Comparison of ENCODE assay signal across 1 cellular context in the genomic region with DNA sequence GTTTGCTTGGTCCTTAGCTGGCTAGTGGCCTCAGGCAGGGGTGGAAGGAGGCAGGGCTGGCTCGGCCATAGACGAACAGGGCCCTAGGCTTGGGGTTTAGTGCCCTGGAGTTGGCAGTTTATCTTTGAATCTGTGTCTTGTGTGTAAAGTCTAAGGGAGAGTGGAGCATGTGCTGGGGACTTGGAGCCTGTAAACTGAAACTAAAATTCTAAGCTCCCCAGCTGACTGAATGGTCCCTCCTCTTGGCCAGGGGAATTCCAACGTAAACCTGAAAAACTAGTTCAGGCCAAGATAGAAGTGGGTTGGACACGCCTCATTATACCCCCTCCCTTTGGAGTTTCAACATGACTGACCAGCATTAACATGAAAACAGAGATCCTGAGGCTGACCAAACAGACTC.
TF ChIP-seq lines count a peak whose summit lies in the region.

No MANE protein-coding gene starts in this region.

TF ChIP-seq in HepG2, 621 proteins besides CTCF, POLR2A, EP300 and RAD21 (continued from another document):
- TF ChIP-seq ZNF335 (CRISPR knock-in tag; IDR thresholded peaks at IDR 0.05), result no peak
- no peak for TF ChIP-seq SMAD3 (CRISPR knock-in tag; IDR thresholded peaks at IDR 0.05)
- TF ChIP-seq, protein P1, sequence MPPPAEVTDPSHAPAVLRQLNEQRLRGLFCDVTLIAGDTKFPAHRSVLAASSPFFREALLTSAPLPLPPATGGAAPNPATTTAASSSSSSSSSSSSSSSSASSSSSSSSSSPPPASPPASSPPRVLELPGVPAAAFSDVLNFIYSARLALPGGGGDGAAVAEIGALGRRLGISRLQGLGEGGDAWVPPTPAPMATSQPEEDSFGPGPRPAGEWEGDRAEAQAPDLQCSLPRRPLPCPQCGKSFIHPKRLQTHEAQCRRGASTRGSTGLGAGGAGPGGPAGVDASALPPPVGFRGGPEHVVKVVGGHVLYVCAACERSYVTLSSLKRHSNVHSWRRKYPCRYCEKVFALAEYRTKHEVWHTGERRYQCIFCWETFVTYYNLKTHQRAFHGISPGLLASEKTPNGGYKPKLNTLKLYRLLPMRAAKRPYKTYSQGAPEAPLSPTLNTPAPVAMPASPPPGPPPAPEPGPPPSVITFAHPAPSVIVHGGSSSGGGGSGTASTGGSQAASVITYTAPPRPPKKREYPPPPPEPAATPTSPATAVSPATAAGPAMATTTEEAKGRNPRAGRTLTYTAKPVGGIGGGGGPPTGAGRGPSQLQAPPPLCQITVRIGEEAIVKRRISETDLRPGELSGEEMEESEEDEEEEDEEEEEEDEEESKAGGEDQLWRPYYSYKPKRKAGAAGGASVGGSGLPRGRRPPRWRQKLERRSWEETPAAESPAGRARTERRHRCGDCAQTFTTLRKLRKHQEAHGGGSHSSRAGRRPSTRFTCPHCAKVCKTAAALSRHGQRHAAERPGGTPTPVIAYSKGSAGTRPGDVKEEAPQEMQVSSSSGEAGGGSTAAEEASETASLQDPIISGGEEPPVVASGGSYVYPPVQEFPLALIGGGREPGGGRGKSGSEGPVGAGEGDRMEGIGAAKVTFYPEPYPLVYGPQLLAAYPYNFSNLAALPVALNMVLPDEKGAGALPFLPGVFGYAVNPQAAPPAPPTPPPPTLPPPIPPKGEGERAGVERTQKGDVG (CRISPR knock-in tag; IDR thresholded peaks at IDR 0.05; ENCODE audit: borderline replicate concordance), result no peak
- TF ChIP-seq, protein P2, sequence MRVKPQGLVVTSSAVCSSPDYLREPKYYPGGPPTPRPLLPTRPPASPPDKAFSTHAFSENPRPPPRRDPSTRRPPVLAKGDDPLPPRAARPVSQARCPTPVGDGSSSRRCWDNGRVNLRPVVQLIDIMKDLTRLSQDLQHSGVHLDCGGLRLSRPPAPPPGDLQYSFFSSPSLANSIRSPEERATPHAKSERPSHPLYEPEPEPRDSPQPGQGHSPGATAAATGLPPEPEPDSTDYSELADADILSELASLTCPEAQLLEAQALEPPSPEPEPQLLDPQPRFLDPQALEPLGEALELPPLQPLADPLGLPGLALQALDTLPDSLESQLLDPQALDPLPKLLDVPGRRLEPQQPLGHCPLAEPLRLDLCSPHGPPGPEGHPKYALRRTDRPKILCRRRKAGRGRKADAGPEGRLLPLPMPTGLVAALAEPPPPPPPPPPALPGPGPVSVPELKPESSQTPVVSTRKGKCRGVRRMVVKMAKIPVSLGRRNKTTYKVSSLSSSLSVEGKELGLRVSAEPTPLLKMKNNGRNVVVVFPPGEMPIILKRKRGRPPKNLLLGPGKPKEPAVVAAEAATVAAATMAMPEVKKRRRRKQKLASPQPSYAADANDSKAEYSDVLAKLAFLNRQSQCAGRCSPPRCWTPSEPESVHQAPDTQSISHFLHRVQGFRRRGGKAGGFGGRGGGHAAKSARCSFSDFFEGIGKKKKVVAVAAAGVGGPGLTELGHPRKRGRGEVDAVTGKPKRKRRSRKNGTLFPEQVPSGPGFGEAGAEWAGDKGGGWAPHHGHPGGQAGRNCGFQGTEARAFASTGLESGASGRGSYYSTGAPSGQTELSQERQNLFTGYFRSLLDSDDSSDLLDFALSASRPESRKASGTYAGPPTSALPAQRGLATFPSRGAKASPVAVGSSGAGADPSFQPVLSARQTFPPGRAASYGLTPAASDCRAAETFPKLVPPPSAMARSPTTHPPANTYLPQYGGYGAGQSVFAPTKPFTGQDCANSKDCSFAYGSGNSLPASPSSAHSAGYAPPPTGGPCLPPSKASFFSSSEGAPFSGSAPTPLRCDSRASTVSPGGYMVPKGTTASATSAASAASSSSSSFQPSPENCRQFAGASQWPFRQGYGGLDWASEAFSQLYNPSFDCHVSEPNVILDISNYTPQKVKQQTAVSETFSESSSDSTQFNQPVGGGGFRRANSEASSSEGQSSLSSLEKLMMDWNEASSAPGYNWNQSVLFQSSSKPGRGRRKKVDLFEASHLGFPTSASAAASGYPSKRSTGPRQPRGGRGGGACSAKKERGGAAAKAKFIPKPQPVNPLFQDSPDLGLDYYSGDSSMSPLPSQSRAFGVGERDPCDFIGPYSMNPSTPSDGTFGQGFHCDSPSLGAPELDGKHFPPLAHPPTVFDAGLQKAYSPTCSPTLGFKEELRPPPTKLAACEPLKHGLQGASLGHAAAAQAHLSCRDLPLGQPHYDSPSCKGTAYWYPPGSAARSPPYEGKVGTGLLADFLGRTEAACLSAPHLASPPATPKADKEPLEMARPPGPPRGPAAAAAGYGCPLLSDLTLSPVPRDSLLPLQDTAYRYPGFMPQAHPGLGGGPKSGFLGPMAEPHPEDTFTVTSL (CRISPR knock-in tag; IDR thresholded peaks at IDR 0.05; ENCODE audit: borderline replicate concordance), result no peak
- TF ChIP-seq POLR2AphosphoS5 (IDR thresholded peaks at IDR 0.05; ENCODE audit: low read depth, low read length), result no peak
- no peak for TF ChIP-seq ETV5 (CRISPR knock-in tag; IDR thresholded peaks at IDR 0.05; ENCODE audit: borderline replicate concordance)
- no peak for TF ChIP-seq PAWR (CRISPR knock-in tag; IDR thresholded peaks at IDR 0.05; ENCODE audit: borderline replicate concordance)
- TF ChIP-seq ZNF329 (CRISPR knock-in tag; IDR thresholded peaks at IDR 0.05; ENCODE audit: low read depth), result no peak
- TF ChIP-seq ZNF746 (CRISPR knock-in tag; IDR thresholded peaks at IDR 0.05), result no peak
- TF ChIP-seq MAZ (IDR thresholded peaks at IDR 0.05; ENCODE audit: borderline replicate concordance, low read depth, low read length), result no peak
- TF ChIP-seq MAZ (CRISPR knock-in tag; IDR thresholded peaks at IDR 0.05; ENCODE audit: low read depth), result no peak
- TF ChIP-seq ZNF713 (CRISPR knock-in tag; IDR thresholded peaks at IDR 0.05), result no peak
- no peak for TF ChIP-seq ZNF530 (CRISPR knock-in tag; IDR thresholded peaks at IDR 0.05; ENCODE audit: low read depth)
- TF ChIP-seq ETV6 (CRISPR knock-in tag; conservative IDR thresholded peaks at IDR 0.05), result no peak
- TF ChIP-seq JARID2 (CRISPR knock-in tag; IDR thresholded peaks at IDR 0.05; ENCODE audit: insufficient replicate concordance), result no peak
- no peak for TF ChIP-seq ZNF260 (CRISPR knock-in tag; IDR thresholded peaks at IDR 0.05; ENCODE audit: borderline replicate concordance, low read depth)
